In the genomic region with DNA sequence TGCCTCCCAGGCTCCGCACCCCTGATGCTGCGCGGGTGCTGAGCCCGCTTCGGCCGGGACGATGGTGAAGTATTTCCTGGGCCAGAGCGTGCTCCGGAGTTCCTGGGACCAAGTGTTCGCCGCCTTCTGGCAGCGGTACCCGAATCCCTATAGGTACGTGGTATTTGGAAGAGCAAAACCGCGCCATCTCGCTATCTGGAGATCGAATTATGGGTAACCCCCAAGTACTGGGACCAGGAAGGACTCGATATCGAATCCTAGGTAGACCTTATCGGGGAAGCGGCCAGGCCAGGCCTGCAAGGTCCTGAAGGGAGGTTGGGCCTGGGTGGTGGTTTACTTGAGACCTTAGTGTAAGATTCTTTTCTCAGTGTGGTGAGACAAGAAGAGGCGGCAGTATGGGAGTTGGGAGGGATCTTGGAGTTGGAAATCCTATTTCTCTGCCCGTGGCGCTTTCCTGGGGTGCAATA, we compare ENCODE assay signal across 8 cellular contexts. TPM values are rescaled to one million over a fixed set of nuclear protein-coding genes. Genes with fewer than 3 reads are reported as not detected.
DNase-seq lines count a peak whose midpoint lies in the region; ATAC-seq, FAIRE-seq and TF ChIP-seq lines count a peak whose summit lies in the region.

No MANE protein-coding gene starts in this region.

- TF ChIP-seq POLR2A in HepG2 (IDR thresholded peaks at IDR 0.05; ENCODE audit: insufficient read depth in 1 of 2, low read depth in 2 of 2, low read length in 2 of 2), result no peak

- POLR2A ChIA-PET in CD4-positive, alpha-beta T cell (lab: Charles Lee), result interaction anchor here (0.7 to 3.4 kb wide), 5 partner anchors 9 to 171 kb away, joined by 3 to 15 read pairs (median 4); a partner anchor contains a TSS
- POLR2A ChIA-PET in HepG2 (lab: Yijun Ruan, JAX), result interaction anchor here (0.9 to 1.7 kb wide), 3 partner anchors 48 to 190 kb away, joined by 3 to 7 read pairs (median 4); no protein-coding TSS in a partner anchor

- TF ChIP-seq RAD21 in HepG2 (CRISPR knock-in tag; IDR thresholded peaks at IDR 0.05), result no peak

- in situ Hi-C loops in HepG2 (cut with HindIII; ENCODE audit: extremely low pct_ligation_motif_present, low pct_unique_long_range_greater_than_20kb), result loop anchor here (5.0 kb wide), 1 partner anchor 192 kb away; no protein-coding TSS in a partner anchor

- H3K4me1 Mint-ChIP-seq in CD4-positive, alpha-beta T cell (ENCODE audit: low read depth), result peaks cover 77% of the 10 kb centered on the region
- peaks cover 55% of the 10 kb centered on the region for H3K4me1 Mint-ChIP-seq in type B pancreatic cell (ENCODE audit: unreplicated experiment)

- no peak for FAIRE-seq in HepG2 (lab: Jason Lieb, UNC)

- H3K9me3 Mint-ChIP-seq in CD4-positive, alpha-beta T cell, result no peaks in the 10 kb centered on the region
- H3K9me3 Mint-ChIP-seq in type B pancreatic cell, result no peaks in the 10 kb centered on the region

- BruUV-seq in HepG2 (replicated peaks; lab: Mats Ljungman, UMichigan), result no TSS peak

- peaks cover 48% of the 10 kb centered on the region for H3K36me3 Mint-ChIP-seq in CD4-positive, alpha-beta T cell (ENCODE audit: low read depth)
- H3K36me3 Mint-ChIP-seq in type B pancreatic cell, result peaks cover 16% of the 10 kb centered on the region

- H3K4me3 Mint-ChIP-seq in CD4-positive, alpha-beta T cell, result peak overlapping the region; percentile 90
- H3K4me3 Mint-ChIP-seq in type B pancreatic cell, result peak overlapping the region; percentile 96

- H3K27ac Mint-ChIP-seq in CD4-positive, alpha-beta T cell, result peak overlapping the region; percentile 88
- H3K27ac Mint-ChIP-seq in type B pancreatic cell, result peak overlapping the region; percentile 100

- H2AFZ ChIP-seq in HepG2 (ENCODE audit: low read length), result no peak overlapping the region

- intact Hi-C loops in CD4-positive, alpha-beta T cell (cut with DNase I, micrococcal nuclease), result loop anchor here in 1 of 2 experiments (1.0 to 10.0 kb wide), 4 partner anchors 172 to 851 kb away; a partner anchor contains a TSS
- intact Hi-C loops in HepG2 (cut with micrococcal nuclease; ENCODE audit: unreplicated experiment) (loop anchor here (2.0 kb wide), 1 partner anchor 189 kb away; no protein-coding TSS in a partner anchor), posterior cingulate gyrus (cut with DNase I) (loop anchor here (2.0 to 5.0 kb wide), 4 partner anchors 48 to 642 kb away; a partner anchor contains a TSS)

- 0% methylated on average over 7 of the region's 25 CpGs for WGBS in HepG2 (ENCODE audit: low lambda C conversion rate)

- H3K27me3 Mint-ChIP-seq in CD4-positive, alpha-beta T cell, result no peaks in the 10 kb centered on the region
- H3K27me3 Mint-ChIP-seq in type B pancreatic cell, result no peaks in the 10 kb centered on the region

- peaks cover 30% of the 10 kb centered on the region for H3K4me1 ChIP-seq in HepG2 (ENCODE audit: insufficient read depth, low read length)

- peaks cover 7 to 36% of the 10 kb centered on the region in 2 experiments for H3K36me3 ChIP-seq in HepG2 (replicated peaks in 1 of 2; ENCODE audit: control insufficient read depth in 1 of 2, insufficient read depth in 2 of 2, low read length in 2 of 2)

- CTCF ChIA-PET in CD4-positive, alpha-beta T cell (lab: Charles Lee), result interaction anchor here (0.6 to 1.3 kb wide), 4 partner anchors 12 to 197 kb away, joined by 3 to 4 read pairs (median 4); no protein-coding TSS in a partner anchor
- CTCF ChIA-PET in HepG2 (lab: Yijun Ruan, JAX; ENCODE audit: low intra/inter-chr PET ratio, low total read pairs), result no interaction called here

- no peak for TF ChIP-seq EP300 in HepG2 (IDR thresholded peaks at IDR 0.05; ENCODE audit: low read depth in 2 of 2, low read length in 2 of 2)
- no peak for TF ChIP-seq EP300 in HepG2 (CRISPR knock-in tag; IDR thresholded peaks at IDR 0.05; ENCODE audit: borderline replicate concordance)

- peak overlapping the region; percentile 85 for H3K4me2 ChIP-seq in HepG2 (ENCODE audit: low read depth, low read length)

- no peak for DNase-seq in CD4-positive, alpha-beta T cell
- DNase-seq in astrocyte of the hippocampus (ENCODE audit: low read depth, low spot score), result peak; percentile 31
- no peak for DNase-seq in HepG2 (ENCODE audit: low spot score)
- no peak for DNase-seq in type B pancreatic cell (ENCODE audit: extremely low spot score, unreplicated experiment)
- DNase-seq in NCI-H2227 (lab: John Stamatoyannopoulos, UW; ENCODE audit: unreplicated experiment), result no peak
- no peak for DNase-seq in posterior cingulate gyrus

- no peaks in the 10 kb centered on the region for H3K27me3 ChIP-seq in CD4-positive, alpha-beta T cell (ENCODE audit: control insufficient read depth, insufficient read depth, low read length)
- no peaks in the 10 kb centered on the region; a peak in 1 of 5 replicates for H3K27me3 ChIP-seq in HepG2 (ENCODE audit: control insufficient read depth in 1 of 2, insufficient read depth in 2 of 2, low read length in 2 of 2)

- peaks cover 19% of the 10 kb centered on the region for H4K20me1 ChIP-seq in HepG2 (ENCODE audit: insufficient read depth, low read length)

- H3K4me3 ChIP-seq in HepG2 (replicated peaks in 1 of 3; ENCODE audit: insufficient read depth in 1 of 3, low read depth in 2 of 3, low read length in 3 of 3), result peak overlapping the region; percentile 76 to 97 (median 85)

- ATAC-seq in CD4-positive, alpha-beta T cell (ENCODE audit: poor library complexity), result peak; percentile 6
- ATAC-seq in HG03354 (IDR thresholded peaks at IDR 0.05; ENCODE audit: poor library complexity, severe bottlenecking, unreplicated experiment) (peak; percentile 7), HepG2 (no peak), HG03135 (IDR thresholded peaks at IDR 0.05; ENCODE audit: unreplicated experiment) (no peak)

- TF ChIP-seq CTCF in CD4-positive, alpha-beta T cell (IDR thresholded peaks at IDR 0.05), result no peak
- TF ChIP-seq CTCF in HepG2 (CRISPR knock-in tag; IDR thresholded peaks at IDR 0.05), result no peak
- TF ChIP-seq CTCF in type B pancreatic cell (conservative IDR thresholded peaks at IDR 0.05), result no peak

- peak overlapping the region; percentile 87 for H3K9ac ChIP-seq in HepG2 (ENCODE audit: insufficient read depth, low read depth, low read length)

- H3K79me2 ChIP-seq in HepG2 (ENCODE audit: insufficient read depth, low read length), result peaks cover 31% of the 10 kb centered on the region

- no peaks in the 10 kb centered on the region for H3K9me3 ChIP-seq in CD4-positive, alpha-beta T cell (ENCODE audit: control insufficient read depth, low read length)
- H3K9me3 ChIP-seq in HepG2 (ENCODE audit: low read length), result no peaks in the 10 kb centered on the region

- H3K27ac ChIP-seq in CD4-positive, alpha-beta T cell (ENCODE audit: low read depth, low read length), result peak overlapping the region; percentile 78
- H3K27ac ChIP-seq in HepG2 (ENCODE audit: extremely low read length, insufficient read depth, low read length), result peak overlapping the region; percentile 78

RNA-seq across cellular contexts. Expression of a gene that starts 0.4 kb away (rescaled TPM):
- 10 to 100 TPM; 33.1 to 35.0 TPM for total RNA-seq in CD4-positive, alpha-beta T cell
- total RNA-seq in HepG2 (2016; rRNA removed; fragmentation: Illumina TruSeq; extraction: Trizol) (239 and 271 TPM in 2 replicates), type B pancreatic cell (ENCODE audit: low replicate concordance) (126 and 163 TPM in 2 replicates)
- total RNA-seq in HepG2 (2016; cell fraction: cytosol; rRNA removed; fragmentation: Illumina TruSeq; extraction: Trizol; ENCODE audit: low read depth), result 772 and 890 TPM in 2 replicates
- total RNA-seq in HepG2 (2016; cell fraction: insoluble cytoplasmic fraction; rRNA removed; fragmentation: Illumina TruSeq; extraction: Trizol), result 220 and 264 TPM in 2 replicates
- total RNA-seq in HepG2 (2016; cell fraction: membrane; rRNA removed; fragmentation: Illumina TruSeq; extraction: Trizol), result 708 and 781 TPM in 2 replicates
- total RNA-seq in HepG2 (2016; cell fraction: nucleus; rRNA removed; fragmentation: Illumina TruSeq; extraction: Trizol), result 90.3 and 98.5 TPM in 2 replicates
- 228 and 250 TPM in 2 replicates for polyA plus RNA-seq in HepG2 (2011; rRNA removed)
- polyA plus RNA-seq in HepG2 (2011; cell fraction: cytosol; rRNA removed), result 212 and 323 TPM in 2 replicates
- polyA plus RNA-seq in HepG2 (2011; cell fraction: nucleus; rRNA removed), result 85.7 and 87.5 TPM in 2 replicates
- 91.2 and 111 TPM in 2 replicates for polyA plus RNA-seq in HepG2 (2012)
- 1,341 and 1,562 TPM in 2 replicates for polyA plus RNA-seq in HepG2 (2016; cell fraction: cytosol; fragmentation: Illumina TruSeq; extraction: Trizol; ENCODE audit: low read depth)
- polyA plus RNA-seq in HepG2 (2016; cell fraction: insoluble cytoplasmic fraction; fragmentation: Illumina TruSeq; extraction: Trizol; ENCODE audit: low read depth), result 353 and 387 TPM in 2 replicates
- 984 and 1,090 TPM in 2 replicates for polyA plus RNA-seq in HepG2 (2016; cell fraction: membrane; fragmentation: Illumina TruSeq; extraction: Trizol; ENCODE audit: low read depth)
- polyA plus RNA-seq in HepG2 (2016; cell fraction: nucleus; fragmentation: Illumina TruSeq; extraction: Trizol; ENCODE audit: insufficient read depth, low read depth), result 258 and 277 TPM in 2 replicates
- polyA minus RNA-seq in HepG2 (2011; rRNA and poly(A)+ RNA removed; ENCODE audit: low replicate concordance), result 103 and 232 TPM in 2 replicates
- 61.2 and 64.5 TPM in 2 replicates for polyA minus RNA-seq in HepG2 (2011; cell fraction: cytosol; rRNA and poly(A)+ RNA removed)
- polyA minus RNA-seq in HepG2 (2011; cell fraction: nucleus; rRNA and poly(A)+ RNA removed), result 30.1 and 34.2 TPM in 2 replicates

RNA-seq across cellular contexts. Expression of a gene that starts 0.4 kb away (rescaled TPM):
- 10 to 100 TPM; 17.0 to 18.0 TPM for total RNA-seq in CD4-positive, alpha-beta T cell
- 15.4 and 22.9 TPM in 2 replicates for total RNA-seq in HepG2 (2016; rRNA removed; fragmentation: Illumina TruSeq; extraction: Trizol)
- 6.4 and 11.5 TPM in 2 replicates for total RNA-seq in HepG2 (2016; cell fraction: cytosol; rRNA removed; fragmentation: Illumina TruSeq; extraction: Trizol; ENCODE audit: low read depth)
- total RNA-seq in HepG2 (2016; cell fraction: insoluble cytoplasmic fraction; rRNA removed; fragmentation: Illumina TruSeq; extraction: Trizol), result 15.3 and 23.6 TPM in 2 replicates
- 13.3 and 16.0 TPM in 2 replicates for total RNA-seq in HepG2 (2016; cell fraction: membrane; rRNA removed; fragmentation: Illumina TruSeq; extraction: Trizol)
- total RNA-seq in HepG2 (2016; cell fraction: nucleus; rRNA removed; fragmentation: Illumina TruSeq; extraction: Trizol), result 24.2 and 30.2 TPM in 2 replicates
- polyA plus RNA-seq in HepG2 (2011; rRNA removed), result 63.7 and 74.5 TPM in 2 replicates
- 41.9 and 60.6 TPM in 2 replicates for polyA plus RNA-seq in HepG2 (2011; cell fraction: cytosol; rRNA removed)
- polyA plus RNA-seq in HepG2 (2011; cell fraction: nucleus; rRNA removed), result 332 and 383 TPM in 2 replicates
- 28.5 and 30.3 TPM in 2 replicates for polyA plus RNA-seq in HepG2 (2012)
- polyA plus RNA-seq in HepG2 (2016; cell fraction: cytosol; fragmentation: Illumina TruSeq; extraction: Trizol; ENCODE audit: low read depth), result 10.6 and 14.5 TPM in 2 replicates
- polyA plus RNA-seq in HepG2 (2016; cell fraction: insoluble cytoplasmic fraction; fragmentation: Illumina TruSeq; extraction: Trizol; ENCODE audit: low read depth), result 24.0 and 24.9 TPM in 2 replicates
- 15.6 and 19.9 TPM in 2 replicates for polyA plus RNA-seq in HepG2 (2016; cell fraction: membrane; fragmentation: Illumina TruSeq; extraction: Trizol; ENCODE audit: low read depth)
- 93.8 and 96.1 TPM in 2 replicates for polyA plus RNA-seq in HepG2 (2016; cell fraction: nucleus; fragmentation: Illumina TruSeq; extraction: Trizol; ENCODE audit: insufficient read depth, low read depth)
- 7.4 and 16.0 TPM in 2 replicates for polyA minus RNA-seq in HepG2 (2011; rRNA and poly(A)+ RNA removed; ENCODE audit: low replicate concordance)
- polyA minus RNA-seq in HepG2 (2011; cell fraction: cytosol; rRNA and poly(A)+ RNA removed), result 5.2 and 5.7 TPM in 2 replicates
- 21.3 and 23.3 TPM in 2 replicates for polyA minus RNA-seq in HepG2 (2011; cell fraction: nucleus; rRNA and poly(A)+ RNA removed)
- 42.6 and 46.2 TPM in 2 replicates for total RNA-seq in type B pancreatic cell (ENCODE audit: low replicate concordance)

RNA-seq across cellular contexts. Expression of a gene that starts 7.7 kb away (rescaled TPM):
- total RNA-seq in CD4-positive, alpha-beta T cell, result 1 to 10 TPM; 5.8 to 7.5 TPM
- 9.9 and 12.8 TPM in 2 replicates for total RNA-seq in HepG2 (2016; rRNA removed; fragmentation: Illumina TruSeq; extraction: Trizol)
- 6.1 and 6.8 TPM in 2 replicates for total RNA-seq in HepG2 (2016; cell fraction: cytosol; rRNA removed; fragmentation: Illumina TruSeq; extraction: Trizol; ENCODE audit: low read depth)
- 11.7 and 11.8 TPM in 2 replicates for total RNA-seq in HepG2 (2016; cell fraction: insoluble cytoplasmic fraction; rRNA removed; fragmentation: Illumina TruSeq; extraction: Trizol)
- 6.6 TPM in 2 replicates for total RNA-seq in HepG2 (2016; cell fraction: membrane; rRNA removed; fragmentation: Illumina TruSeq; extraction: Trizol)
- 10.4 and 14.3 TPM in 2 replicates for total RNA-seq in HepG2 (2016; cell fraction: nucleus; rRNA removed; fragmentation: Illumina TruSeq; extraction: Trizol)
- polyA plus RNA-seq in HepG2 (2011; rRNA removed), result 10.5 and 11.2 TPM in 2 replicates
- 6.0 and 15.2 TPM in 2 replicates for polyA plus RNA-seq in HepG2 (2011; cell fraction: cytosol; rRNA removed)
- polyA plus RNA-seq in HepG2 (2011; cell fraction: nucleus; rRNA removed), result 68.6 and 87.5 TPM in 2 replicates
- 4.6 and 6.6 TPM in 2 replicates for polyA plus RNA-seq in HepG2 (2012)
- 4.5 and 5.4 TPM in 2 replicates for polyA plus RNA-seq in HepG2 (2016; cell fraction: cytosol; fragmentation: Illumina TruSeq; extraction: Trizol; ENCODE audit: low read depth)
- polyA plus RNA-seq in HepG2 (2016; cell fraction: insoluble cytoplasmic fraction; fragmentation: Illumina TruSeq; extraction: Trizol; ENCODE audit: low read depth), result 8.2 and 10.7 TPM in 2 replicates
- polyA plus RNA-seq in HepG2 (2016; cell fraction: membrane; fragmentation: Illumina TruSeq; extraction: Trizol; ENCODE audit: low read depth), result 5.8 and 5.9 TPM in 2 replicates
- 28.9 and 39.4 TPM in 2 replicates for polyA plus RNA-seq in HepG2 (2016; cell fraction: nucleus; fragmentation: Illumina TruSeq; extraction: Trizol; ENCODE audit: insufficient read depth, low read depth)
- polyA minus RNA-seq in HepG2 (2011; rRNA and poly(A)+ RNA removed; ENCODE audit: low replicate concordance), result 8.1 and 15.6 TPM in 2 replicates
- polyA minus RNA-seq in HepG2 (2011; cell fraction: cytosol; rRNA and poly(A)+ RNA removed), result 4.1 and 5.1 TPM in 2 replicates
- polyA minus RNA-seq in HepG2 (2011; cell fraction: nucleus; rRNA and poly(A)+ RNA removed), result 8.7 and 9.7 TPM in 2 replicates
- 10.2 and 29.5 TPM in 2 replicates for total RNA-seq in type B pancreatic cell (ENCODE audit: low replicate concordance)

RNA-seq across cellular contexts. Expression of a gene that starts 47.5 kb away (rescaled TPM):
- total RNA-seq in CD4-positive, alpha-beta T cell, result 10 to 100 TPM; 54.5 to 55.6 TPM
- total RNA-seq in HepG2 (2016; rRNA removed; fragmentation: Illumina TruSeq; extraction: Trizol), result 94.5 and 191 TPM in 2 replicates
- 72.5 and 74.4 TPM in 2 replicates for total RNA-seq in HepG2 (2016; cell fraction: cytosol; rRNA removed; fragmentation: Illumina TruSeq; extraction: Trizol; ENCODE audit: low read depth)
- total RNA-seq in HepG2 (2016; cell fraction: insoluble cytoplasmic fraction; rRNA removed; fragmentation: Illumina TruSeq; extraction: Trizol), result 86.8 and 210 TPM in 2 replicates
- 109 and 128 TPM in 2 replicates for total RNA-seq in HepG2 (2016; cell fraction: membrane; rRNA removed; fragmentation: Illumina TruSeq; extraction: Trizol)
- 152 and 179 TPM in 2 replicates for total RNA-seq in HepG2 (2016; cell fraction: nucleus; rRNA removed; fragmentation: Illumina TruSeq; extraction: Trizol)
- 193 and 197 TPM in 2 replicates for polyA plus RNA-seq in HepG2 (2011; rRNA removed)
- polyA plus RNA-seq in HepG2 (2011; cell fraction: cytosol; rRNA removed), result 220 and 352 TPM in 2 replicates
- 256 and 281 TPM in 2 replicates for polyA plus RNA-seq in HepG2 (2011; cell fraction: nucleus; rRNA removed)
- 71.8 and 108 TPM in 2 replicates for polyA plus RNA-seq in HepG2 (2012)
- 82.2 and 93.0 TPM in 2 replicates for polyA plus RNA-seq in HepG2 (2016; cell fraction: cytosol; fragmentation: Illumina TruSeq; extraction: Trizol; ENCODE audit: low read depth)
- polyA plus RNA-seq in HepG2 (2016; cell fraction: insoluble cytoplasmic fraction; fragmentation: Illumina TruSeq; extraction: Trizol; ENCODE audit: low read depth), result 90.8 and 112 TPM in 2 replicates
- polyA plus RNA-seq in HepG2 (2016; cell fraction: membrane; fragmentation: Illumina TruSeq; extraction: Trizol; ENCODE audit: low read depth), result 103 and 135 TPM in 2 replicates
- 241 and 283 TPM in 2 replicates for polyA plus RNA-seq in HepG2 (2016; cell fraction: nucleus; fragmentation: Illumina TruSeq; extraction: Trizol; ENCODE audit: insufficient read depth, low read depth)
- polyA minus RNA-seq in HepG2 (2011; rRNA and poly(A)+ RNA removed; ENCODE audit: low replicate concordance), result 353 and 575 TPM in 2 replicates
- 147 and 182 TPM in 2 replicates for polyA minus RNA-seq in HepG2 (2011; cell fraction: cytosol; rRNA and poly(A)+ RNA removed)
- 87.0 and 96.2 TPM in 2 replicates for polyA minus RNA-seq in HepG2 (2011; cell fraction: nucleus; rRNA and poly(A)+ RNA removed)
- 102 and 129 TPM in 2 replicates for total RNA-seq in type B pancreatic cell (ENCODE audit: low replicate concordance)

RNA-seq across cellular contexts. Expression of a gene that starts 53.8 kb away (rescaled TPM):
- total RNA-seq in CD4-positive, alpha-beta T cell, result 10 to 100 TPM; 34.7 to 35.3 TPM
- total RNA-seq in HepG2 (2016; rRNA removed; fragmentation: Illumina TruSeq; extraction: Trizol) (10.7 and 11.1 TPM in 2 replicates), type B pancreatic cell (ENCODE audit: low replicate concordance) (8.9 and 16.6 TPM in 2 replicates)
- total RNA-seq in HepG2 (2016; cell fraction: cytosol; rRNA removed; fragmentation: Illumina TruSeq; extraction: Trizol; ENCODE audit: low read depth), result 15.3 and 15.8 TPM in 2 replicates
- total RNA-seq in HepG2 (2016; cell fraction: insoluble cytoplasmic fraction; rRNA removed; fragmentation: Illumina TruSeq; extraction: Trizol), result 7.2 and 12.8 TPM in 2 replicates
- 15.5 and 16.6 TPM in 2 replicates for total RNA-seq in HepG2 (2016; cell fraction: membrane; rRNA removed; fragmentation: Illumina TruSeq; extraction: Trizol)
- total RNA-seq in HepG2 (2016; cell fraction: nucleus; rRNA removed; fragmentation: Illumina TruSeq; extraction: Trizol), result 7.6 and 9.6 TPM in 2 replicates
- polyA plus RNA-seq in HepG2 (2011; rRNA removed), result 17.2 and 27.9 TPM in 2 replicates
- 20.3 and 35.1 TPM in 2 replicates for polyA plus RNA-seq in HepG2 (2011; cell fraction: cytosol; rRNA removed)
- 48.0 and 49.7 TPM in 2 replicates for polyA plus RNA-seq in HepG2 (2011; cell fraction: nucleus; rRNA removed)
- 9.3 and 16.2 TPM in 2 replicates for polyA plus RNA-seq in HepG2 (2012)
- polyA plus RNA-seq in HepG2 (2016; cell fraction: cytosol; fragmentation: Illumina TruSeq; extraction: Trizol; ENCODE audit: low read depth), result 11.0 and 13.5 TPM in 2 replicates
- polyA plus RNA-seq in HepG2 (2016; cell fraction: insoluble cytoplasmic fraction; fragmentation: Illumina TruSeq; extraction: Trizol; ENCODE audit: low read depth), result 14.8 and 16.5 TPM in 2 replicates
- polyA plus RNA-seq in HepG2 (2016; cell fraction: membrane; fragmentation: Illumina TruSeq; extraction: Trizol; ENCODE audit: low read depth), result 11.0 and 11.4 TPM in 2 replicates
- 19.6 TPM in 2 replicates for polyA plus RNA-seq in HepG2 (2016; cell fraction: nucleus; fragmentation: Illumina TruSeq; extraction: Trizol; ENCODE audit: insufficient read depth, low read depth)
- 0.82 and 20.7 TPM in 2 replicates for polyA minus RNA-seq in HepG2 (2011; rRNA and poly(A)+ RNA removed; ENCODE audit: low replicate concordance)
- 7.2 and 9.7 TPM in 2 replicates for polyA minus RNA-seq in HepG2 (2011; cell fraction: cytosol; rRNA and poly(A)+ RNA removed)
- polyA minus RNA-seq in HepG2 (2011; cell fraction: nucleus; rRNA and poly(A)+ RNA removed), result 10.6 and 12.8 TPM in 2 replicates

Comparison
In these comparisons a context has a peak if more than half of its experiments do, and no peak if none do; other contexts are left out.
1. ATAC-seq: peak in CD4-positive, alpha-beta T cell (single experiment) and HG03354 (single experiment); none in HepG2 (single experiment) and HG03135 (single experiment).